ENCODE assay signal across 24 cellular contexts in the genomic region with DNA sequence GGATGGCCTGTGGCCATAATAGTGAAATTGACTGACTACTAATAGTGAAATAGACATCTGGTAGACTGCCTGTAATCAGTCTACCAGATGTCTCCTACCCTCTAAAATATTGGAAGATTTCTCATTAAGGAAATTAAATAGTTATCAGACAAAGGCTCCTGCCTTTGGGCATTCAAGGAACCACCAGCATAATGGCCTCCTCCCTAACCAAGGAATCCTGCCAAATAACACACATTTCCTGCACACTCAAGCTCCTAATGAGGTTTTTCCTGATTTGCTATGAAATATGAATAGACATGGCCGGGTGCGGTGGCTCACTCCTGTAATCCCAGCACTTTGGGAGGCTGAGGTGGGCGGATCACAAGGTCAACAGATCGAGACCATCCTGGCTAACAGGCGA. TPM values are rescaled to one million over a fixed set of nuclear protein-coding genes. Genes with fewer than 3 reads are reported as not detected.
A peak's percentile ranks its signal among the peaks of the same experiment; 100 is the strongest.
DNase-seq lines count a peak whose midpoint lies in the region; ATAC-seq, FAIRE-seq and TF ChIP-seq lines count a peak whose summit lies in the region.
"Had no signal": no experiment of that assay in that cellular context is flagged by ENCODE, and none has a peak within 500 bp of the region (broad histone marks: within the 10 kb centered on the region; RNA-seq: fewer than 3 reads in every experiment).

No MANE protein-coding gene starts in this region.

- H3K9me3 ChIP-seq in endothelial cell of umbilical vein (replicated peaks; ENCODE audit: control insufficient read depth, insufficient read depth, low read length) (no peaks in the 10 kb centered on the region), vagina (no peaks in the 10 kb centered on the region)
- H3K9me3 ChIP-seq: A549, Caco-2 had no signal

- TF ChIP-seq POLR2A in endothelial cell of umbilical vein (IDR thresholded peaks at IDR 0.05; ENCODE audit: low read depth, low read length): no peak
- TF ChIP-seq POLR2A in vagina (IDR thresholded peaks at IDR 0.05): no peak

- dilution Hi-C loops in endothelial cell of umbilical vein (cut with MboI; ENCODE audit: extremely low pct_ligation_motif_present, low sequenced_read_pairs): no loop called here

- H3K27me3 ChIP-seq in endothelial cell of umbilical vein (ENCODE audit: control insufficient read depth in 2 of 2, insufficient read depth in 2 of 2, low read length in 2 of 2) (no peaks in the 10 kb centered on the region), vagina (no peaks in the 10 kb centered on the region)

- H3K27ac Mint-ChIP-seq in activated naive CD4-positive, alpha-beta T cell treated with anti-CD3 and anti-CD28 coated beads, Interleukin-2, amount 10 ng/mL, durations not matched to agents 7 days and 5 days: peak overlapping the region; percentile 2
- peak overlapping the region in 4 of 7 donors; percentile 8 to 46 (median 36) for H3K27ac Mint-ChIP-seq in CD14-positive monocyte
- H3K27ac Mint-ChIP-seq: CD8-positive, alpha-beta T cell; GM23338; H9; HFFc6 had no signal

- H3K4me3 Mint-ChIP-seq in activated naive CD4-positive, alpha-beta T cell treated with anti-CD3 and anti-CD28 coated beads, Interleukin-2, amount 10 ng/mL, durations not matched to agents 7 days and 5 days: no peak overlapping the region
- H3K4me3 Mint-ChIP-seq in CD14-positive monocyte: no peak overlapping the region
- H3K4me3 Mint-ChIP-seq: CD4-positive, CD25-positive, alpha-beta regulatory T cell; CD8-positive, alpha-beta T cell; GM23338; H9; HFFc6 had no signal

- CTCF ChIA-PET in activated naive CD4-positive, alpha-beta T cell treated with anti-CD3 and anti-CD28 coated beads, Interleukin-2, amount 10 ng/mL, durations not matched to agents 7 days and 5 days (lab: Charles Lee): no interaction called here
- CTCF ChIA-PET in endothelial cell of umbilical vein (lab: Charles Lee): no interaction called here

- intact Hi-C loops in CD14-positive monocyte (cut with micrococcal nuclease) (no loop called here), endothelial cell of umbilical vein (cut with micrococcal nuclease) (no loop called here), vagina (cut with DNase I) (no loop called here)

- H3K27ac ChIP-seq in endothelial cell of umbilical vein (ENCODE audit: insufficient read depth, low read depth, low read length) (peak overlapping the region; percentile 0), vagina (no peak overlapping the region)
- H3K27ac ChIP-seq: A549 had no signal

- TF ChIP-seq CTCF in CD14-positive monocyte (IDR thresholded peaks at IDR 0.05) (no peak), endothelial cell of umbilical vein (IDR thresholded peaks at IDR 0.05; ENCODE audit: extremely low read depth in 1 of 2, insufficient read depth in 1 of 2, low read depth in 1 of 2, low read length in 2 of 2) (no peak), vagina (IDR thresholded peaks at IDR 0.05) (no peak)

- H3K36me3 ChIP-seq in endothelial cell of umbilical vein (ENCODE audit: control insufficient read depth in 2 of 2, extremely low read depth in 1 of 2, insufficient read depth in 2 of 2, low read length in 2 of 2) (peaks cover 0 to 18% of the 10 kb centered on the region in 2 experiments), vagina (no peaks in the 10 kb centered on the region)

- H3K9me3 Mint-ChIP-seq in activated naive CD4-positive, alpha-beta T cell treated with anti-CD3 and anti-CD28 coated beads, Interleukin-2, amount 10 ng/mL, durations not matched to agents 7 days and 5 days: no peaks in the 10 kb centered on the region
- H3K9me3 Mint-ChIP-seq in CD14-positive monocyte: no peaks in the 10 kb centered on the region
- H3K9me3 Mint-ChIP-seq: CD4-positive, CD25-positive, alpha-beta regulatory T cell; CD8-positive, alpha-beta T cell; GM23338; H9; HFFc6 had no signal

- no peak overlapping the region for H3K4me2 ChIP-seq in endothelial cell of umbilical vein (ENCODE audit: insufficient read depth, low read length)
- H3K4me2 ChIP-seq: A549, GM23338 had no signal

- H3K4me3 ChIP-seq in endothelial cell of umbilical vein (replicated peaks in 1 of 3; ENCODE audit: insufficient read depth in 1 of 3, low read depth in 1 of 3, low read length in 3 of 3): no peak overlapping the region
- H3K4me3 ChIP-seq in vagina: no peak overlapping the region
- H3K4me3 ChIP-seq: A549, GM12878, GM23338 had no signal

- no peaks in the 10 kb centered on the region for H3K27me3 Mint-ChIP-seq in activated naive CD4-positive, alpha-beta T cell treated with anti-CD3 and anti-CD28 coated beads, Interleukin-2, amount 10 ng/mL, durations not matched to agents 7 days and 5 days
- H3K27me3 Mint-ChIP-seq in CD14-positive monocyte (ENCODE audit: low read depth in 3 of 3): no peaks in the 10 kb centered on the region
- H3K27me3 Mint-ChIP-seq: CD4-positive, CD25-positive, alpha-beta regulatory T cell had no signal

- POLR2A ChIA-PET in endothelial cell of umbilical vein (lab: Charles Lee): no interaction called here

- H3K9me1 ChIP-seq in endothelial cell of umbilical vein (replicated peaks; ENCODE audit: control insufficient read depth, extremely low read depth, insufficient read depth, low read length): no peaks in the 10 kb centered on the region

- peaks cover 22% of the 10 kb centered on the region for H3K79me2 ChIP-seq in endothelial cell of umbilical vein (ENCODE audit: control insufficient read depth, insufficient read depth, low read length)

- FAIRE-seq in endothelial cell of umbilical vein (lab: Jason Lieb, UNC): no peak
- FAIRE-seq: A549, D721Med, GM12878 had no signal

- no peak overlapping the region for H3K9ac ChIP-seq in endothelial cell of umbilical vein (replicated peaks; ENCODE audit: extremely low read depth, insufficient read depth, low read length)

- no TSS peak for BruUV-seq in endothelial cell of umbilical vein (replicated peaks; lab: Mats Ljungman, UMichigan)

- H4K20me1 ChIP-seq in endothelial cell of umbilical vein (replicated peaks; ENCODE audit: control insufficient read depth, extremely low read depth, insufficient read depth, low read length): no peaks in the 10 kb centered on the region

- no peaks in the 10 kb centered on the region for H3K4me1 Mint-ChIP-seq in activated naive CD4-positive, alpha-beta T cell treated with anti-CD3 and anti-CD28 coated beads, Interleukin-2, amount 10 ng/mL, durations not matched to agents 7 days and 5 days
- no peaks in the 10 kb centered on the region for H3K4me1 Mint-ChIP-seq in CD14-positive monocyte
- H3K4me1 Mint-ChIP-seq: GM23338, H9 had no signal

- H2AFZ ChIP-seq in endothelial cell of umbilical vein (ENCODE audit: low read depth, low read length): peak overlapping the region; percentile 67
- H2AFZ ChIP-seq: GM23338 had no signal

- no peak for DNase-seq in activated naive CD4-positive, alpha-beta T cell treated with anti-CD3 and anti-CD28 coated beads, Interleukin-2, amount 10 ng/mL, durations not matched to agents 7 days and 5 days
- no peak for DNase-seq in activated naive CD4-positive, alpha-beta T cell (lab: John Stamatoyannopoulos, UW)
- no peak for DNase-seq in CD14-positive monocyte (ENCODE audit: low spot score)
- DNase-seq in NCI-H69 (lab: John Stamatoyannopoulos, UW): peak; percentile 18
- peak; percentile 49 for DNase-seq in endothelial cell of umbilical vein (ENCODE audit: low read depth, low spot score)
- no peak for DNase-seq in activated CD8-positive, alpha-beta memory T cell treated with anti-CD3 and anti-CD28 coated beads, Interleukin-2, amount 50 U/mL, for 4 hours
- no peak for DNase-seq in vagina (ENCODE audit: extremely low spot score in 2 of 2)
- DNase-seq: 8988T; C1 segment of cervical spinal cord; Caco-2; CD4-positive, CD25-positive, alpha-beta regulatory T cell; CD8-positive, alpha-beta T cell; DMS 273 treated with DMSO at 0.1 percent for 48 hours; DMS79; EL; GDM1; H9; HFFc6 had no signal

- peaks cover 62% of the 10 kb centered on the region for H3K36me3 Mint-ChIP-seq in activated naive CD4-positive, alpha-beta T cell treated with anti-CD3 and anti-CD28 coated beads, Interleukin-2, amount 10 ng/mL, durations not matched to agents 7 days and 5 days
- H3K36me3 Mint-ChIP-seq in CD14-positive monocyte: peaks cover 36 to 81% of the 10 kb centered on the region in 2 donors
- H3K36me3 Mint-ChIP-seq: CD8-positive, alpha-beta T cell had no signal

- peaks cover 6% of the 10 kb centered on the region for H3K4me1 ChIP-seq in endothelial cell of umbilical vein (ENCODE audit: control insufficient read depth, extremely low read depth, insufficient read depth, low read length)
- H3K4me1 ChIP-seq in vagina: no peaks in the 10 kb centered on the region
- H3K4me1 ChIP-seq: A549, Caco-2 had no signal

- no peak for ATAC-seq in GM18519 (IDR thresholded peaks at IDR 0.05; ENCODE audit: low FRiP score, unreplicated experiment)
- ATAC-seq: A549; CD8-positive, alpha-beta T cell; GM12878; GM23338; HCT116 had no signal

RNA-seq across cellular contexts. Expression of gene NUSAP1, which starts 14.6 kb away (rescaled TPM):
- polyA plus RNA-seq in CD14-positive monocyte (1 to 10 TPM; 2.4 to 3.5 TPM), endothelial cell of umbilical vein (42.5 and 43.0 TPM in 2 replicates)
- total RNA-seq in endothelial cell of umbilical vein (101 and 109 TPM in 2 replicates), vagina (16.9 TPM)
- 87.9 and 93.7 TPM in 2 replicates for polyA plus RNA-seq in endothelial cell of umbilical vein (2011; cell fraction: cytosol; rRNA removed)
- polyA plus RNA-seq in endothelial cell of umbilical vein (2011; cell fraction: nucleus; rRNA removed): 166 and 206 TPM in 2 replicates
- polyA plus RNA-seq in endothelial cell of umbilical vein (2012): 38.7 and 85.5 TPM in 2 replicates
- 50.9 and 94.3 TPM in 2 replicates for polyA minus RNA-seq in endothelial cell of umbilical vein
- 98.6 TPM for polyA minus RNA-seq in endothelial cell of umbilical vein (2011; cell fraction: cytosol; rRNA and poly(A)+ RNA removed)
- 44.8 and 75.6 TPM in 2 replicates for polyA minus RNA-seq in endothelial cell of umbilical vein (2011; cell fraction: nucleus; rRNA and poly(A)+ RNA removed)

RNA-seq across cellular contexts. Expression of gene OIP5, which starts 14.8 kb away (rescaled TPM):
- under 1 TPM; 0.22 to 0.28 TPM for polyA plus RNA-seq in CD14-positive monocyte
- 9.2 and 11.4 TPM in 2 replicates for total RNA-seq in endothelial cell of umbilical vein
- polyA plus RNA-seq in endothelial cell of umbilical vein: 11.8 and 11.9 TPM in 2 replicates
- 11.6 and 12.2 TPM in 2 replicates for polyA plus RNA-seq in endothelial cell of umbilical vein (2011; cell fraction: cytosol; rRNA removed)
- 4.4 and 6.8 TPM in 2 replicates for polyA plus RNA-seq in endothelial cell of umbilical vein (2011; cell fraction: nucleus; rRNA removed)
- polyA plus RNA-seq in endothelial cell of umbilical vein (2012): 3.3 and 10.4 TPM in 2 replicates
- 4.2 and 5.0 TPM in 2 replicates for polyA minus RNA-seq in endothelial cell of umbilical vein
- polyA minus RNA-seq in endothelial cell of umbilical vein (2011; cell fraction: cytosol; rRNA and poly(A)+ RNA removed): 39.7 TPM
- 1.3 and 1.9 TPM in 2 replicates for polyA minus RNA-seq in endothelial cell of umbilical vein (2011; cell fraction: nucleus; rRNA and poly(A)+ RNA removed)
- total RNA-seq in vagina: not detected
- total RNA-seq: CD8-positive, alpha-beta T cell had no signal

RNA-seq across cellular contexts. Expression of gene NDUFAF1, which starts 55.1 kb away (rescaled TPM):
- polyA plus RNA-seq in CD14-positive monocyte (10 to 100 TPM; 26.9 to 29.1 TPM), endothelial cell of umbilical vein (8.8 and 12.6 TPM in 2 replicates)
- total RNA-seq in endothelial cell of umbilical vein (18.0 and 19.1 TPM in 2 replicates), vagina (6.9 TPM)
- 13.7 and 15.6 TPM in 2 replicates for polyA plus RNA-seq in endothelial cell of umbilical vein (2011; cell fraction: cytosol; rRNA removed)
- polyA plus RNA-seq in endothelial cell of umbilical vein (2011; cell fraction: nucleus; rRNA removed): 6.5 and 11.6 TPM in 2 replicates
- 23.8 and 31.6 TPM in 2 replicates for polyA plus RNA-seq in endothelial cell of umbilical vein (2012)
- polyA minus RNA-seq in endothelial cell of umbilical vein: 5.5 and 6.5 TPM in 2 replicates
- polyA minus RNA-seq in endothelial cell of umbilical vein (2011; cell fraction: cytosol; rRNA and poly(A)+ RNA removed): 9.0 TPM
- polyA minus RNA-seq in endothelial cell of umbilical vein (2011; cell fraction: nucleus; rRNA and poly(A)+ RNA removed): 3.0 and 3.8 TPM in 2 replicates

Comparison
In these comparisons a context has a peak if more than half of its experiments do, and no peak if none do; other contexts are left out.
1. DNase-seq: peak in NCI-H69 (single experiment) and endothelial cell of umbilical vein (single experiment); none in activated naive CD4-positive, alpha-beta T cell treated with anti-CD3 and anti-CD28 coated beads, Interleukin-2, amount 10 ng/mL, durations not matched to agents 7 days and 5 days (single experiment), activated naive CD4-positive, alpha-beta T cell (0 of 4), CD14-positive monocyte (single experiment), activated CD8-positive, alpha-beta memory T cell treated with anti-CD3 and anti-CD28 coated beads, Interleukin-2, amount 50 U/mL, for 4 hours (single experiment) and vagina (0 of 2).